ENCODE assay signal across 10 cellular contexts in genomic region chr12:68119724-68120211, GRCh38. TPM values are rescaled to one million over a fixed set of nuclear protein-coding genes. Genes with fewer than 3 reads are reported as not detected.
A peak's percentile ranks its signal among the peaks of the same experiment; 100 is the strongest.
DNase-seq lines count a peak whose midpoint lies in the region; ATAC-seq lines count a peak whose summit lies in the region.
"Had no signal": no experiment of that assay in that cellular context is flagged by ENCODE, and none has a peak within 500 bp of the region (broad histone marks: within the 10 kb centered on the region; RNA-seq: fewer than 3 reads in every experiment).

No MANE protein-coding gene starts in this region.

- peaks cover 4% of the 10 kb centered on the region for H3K36me3 Mint-ChIP-seq in activated naive CD8-positive, alpha-beta T cell treated with anti-CD3 and anti-CD28 coated beads, Interleukin-2, amount 10 ng/mL, durations not matched to agents 7 days and 5 days

- ATAC-seq in GM18861 (IDR thresholded peaks at IDR 0.05; ENCODE audit: unreplicated experiment) (peak; percentile 87), HG02623 (IDR thresholded peaks at IDR 0.05; ENCODE audit: unreplicated experiment) (peak; percentile 92)
- ATAC-seq in activated naive CD8-positive, alpha-beta T cell treated with anti-CD3 and anti-CD28 coated beads, Interleukin-2, amount 10 ng/mL, durations not matched to agents 7 days and 5 days (ENCODE audit: low read depth), result peak; percentile 93
- ATAC-seq: K562 had no signal

- H3K9me3 Mint-ChIP-seq in activated naive CD8-positive, alpha-beta T cell treated with anti-CD3 and anti-CD28 coated beads, Interleukin-2, amount 10 ng/mL, durations not matched to agents 7 days and 5 days, result no peaks in the 10 kb centered on the region

- POLR2A ChIA-PET in activated naive CD8-positive, alpha-beta T cell treated with anti-CD3 and anti-CD28 coated beads, Interleukin-2, amount 10 ng/mL, durations not matched to agents 7 days and 5 days (lab: Charles Lee), result interaction anchor here (1.8 to 2.3 kb wide), 3 partner anchors 16 to 79 kb away, joined by 5 to 11 read pairs (median 6); partner anchors contain the start of gene IFNG

- H3K4me1 Mint-ChIP-seq in activated naive CD8-positive, alpha-beta T cell treated with anti-CD3 and anti-CD28 coated beads, Interleukin-2, amount 10 ng/mL, durations not matched to agents 7 days and 5 days, result peaks cover 36% of the 10 kb centered on the region

- H3K27me3 Mint-ChIP-seq in activated naive CD8-positive, alpha-beta T cell treated with anti-CD3 and anti-CD28 coated beads, Interleukin-2, amount 10 ng/mL, durations not matched to agents 7 days and 5 days, result no peaks in the 10 kb centered on the region

- peak overlapping the region; percentile 39 for H3K27ac Mint-ChIP-seq in activated naive CD8-positive, alpha-beta T cell treated with anti-CD3 and anti-CD28 coated beads, Interleukin-2, amount 10 ng/mL, durations not matched to agents 7 days and 5 days

- DNase-seq in NCI-H69 (lab: John Stamatoyannopoulos, UW) (peak; percentile 85), superior temporal gyrus (ENCODE audit: extremely low spot score) (peak; percentile 23), T1000 (lab: John Stamatoyannopoulos, UW) (no peak), HPDE6-E6E7 (ENCODE audit: extremely low spot score) (no peak), OCI-M1 (lab: John Stamatoyannopoulos, UW) (no peak)
- DNase-seq in activated naive CD8-positive, alpha-beta T cell treated with anti-CD3 and anti-CD28 coated beads, Interleukin-2, amount 10 ng/mL, durations not matched to agents 7 days and 5 days, result peak; percentile 50

- H3K4me3 Mint-ChIP-seq in activated naive CD8-positive, alpha-beta T cell treated with anti-CD3 and anti-CD28 coated beads, Interleukin-2, amount 10 ng/mL, durations not matched to agents 7 days and 5 days, result peak overlapping the region; percentile 19

RNA-seq across cellular contexts. Expression of gene IFNG, which starts 39.8 kb away (rescaled TPM):
- under 1 TPM; 0.57 to 0.91 TPM for total RNA-seq in activated naive CD8-positive, alpha-beta T cell treated with anti-CD3 and anti-CD28 coated beads, Interleukin-2, amount 10 ng/mL, durations not matched to agents 7 days and 5 days
- total RNA-seq: endothelial cell of umbilical vein had no signal

Comparison
In these comparisons a context has a peak if more than half of its experiments do, and no peak if none do; other contexts are left out.
1. DNase-seq: peak in NCI-H69 (single experiment), activated naive CD8-positive, alpha-beta T cell treated with anti-CD3 and anti-CD28 coated beads, Interleukin-2, amount 10 ng/mL, durations not matched to agents 7 days and 5 days (single experiment) and superior temporal gyrus (single experiment); none in T1000 (single experiment), HPDE6-E6E7 (single experiment) and OCI-M1 (single experiment).
2. Peak in every context shown above with its lines, with median percentiles within 50 percentile points of each other: ATAC-seq.